ENCODE assay signal across 22 cellular contexts in the genomic region with DNA sequence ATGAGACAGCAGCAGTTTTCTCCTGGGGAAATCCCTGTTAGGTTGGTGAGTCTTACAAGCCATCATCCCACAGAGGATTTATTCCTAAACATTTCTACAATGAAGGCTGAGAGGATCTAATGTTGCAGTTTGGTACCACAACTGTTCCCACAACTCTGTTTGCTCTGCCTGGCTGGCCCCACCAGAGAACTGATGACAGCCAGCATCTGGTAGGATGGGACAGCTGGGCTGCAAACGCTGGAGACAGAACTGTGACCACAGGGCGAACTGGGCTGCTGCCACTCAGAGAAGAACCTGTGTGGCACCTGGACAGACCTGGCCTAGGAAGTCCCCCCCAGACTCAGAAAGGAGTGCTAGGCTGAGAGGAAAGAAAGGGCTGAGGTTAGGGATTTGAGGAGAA.
DNase-seq lines count a peak whose midpoint lies in the region; TF ChIP-seq lines count a peak whose summit lies in the region.
"Had no signal": no experiment of that assay in that cellular context is flagged by ENCODE, and none has a peak within 500 bp of the region (broad histone marks: within the 10 kb centered on the region; RNA-seq: fewer than 3 reads in every experiment).

No MANE protein-coding gene starts in this region.

- peak overlapping the region; percentile 54 for H3K27ac ChIP-seq in thymus (ENCODE audit: low read depth)
- H3K27ac ChIP-seq: BLaER1 had no signal

- 32% methylated on average over 2 of the region's 2 CpGs for WGBS in thymus

- peaks cover 9% of the 10 kb centered on the region for H3K27me3 Mint-ChIP-seq in nephron progenitor cell (ENCODE audit: low read depth, poor library complexity)
- H3K27me3 Mint-ChIP-seq: CD4-positive, CD25-positive, alpha-beta regulatory T cell had no signal

- no peak overlapping the region for H3K4me3 Mint-ChIP-seq in nephron progenitor cell
- H3K4me3 Mint-ChIP-seq: CD14-positive monocyte; CD4-positive, alpha-beta memory T cell; CD4-positive, CD25-positive, alpha-beta regulatory T cell; CD8-positive, alpha-beta memory T cell had no signal

- H3K4me1 Mint-ChIP-seq in nephron progenitor cell, result no peaks in the 10 kb centered on the region
- H3K4me1 Mint-ChIP-seq: CD14-positive monocyte; CD4-positive, alpha-beta memory T cell; CD4-positive, CD25-positive, alpha-beta regulatory T cell; CD8-positive, alpha-beta memory T cell had no signal

- peak overlapping the region; percentile 66 for H3K27ac Mint-ChIP-seq in nephron progenitor cell
- H3K27ac Mint-ChIP-seq: CD14-positive monocyte; CD4-positive, CD25-positive, alpha-beta regulatory T cell; CD8-positive, alpha-beta memory T cell had no signal

- H3K9me3 ChIP-seq in thymus (ENCODE audit: control insufficient read depth), result no peaks in the 10 kb centered on the region
- H3K9me3 ChIP-seq: BE2C had no signal

- peaks cover 11% of the 10 kb centered on the region for H3K36me3 Mint-ChIP-seq in nephron progenitor cell (ENCODE audit: low read depth)
- H3K36me3 Mint-ChIP-seq: CD14-positive monocyte; CD4-positive, alpha-beta memory T cell; CD4-positive, CD25-positive, alpha-beta regulatory T cell; CD8-positive, alpha-beta memory T cell had no signal

- H3K4me3 ChIP-seq in thymus (ENCODE audit: low read length), result no peak overlapping the region
- H3K4me3 ChIP-seq: BLaER1, GM12878 had no signal

- peaks cover 8% of the 10 kb centered on the region for H3K4me1 ChIP-seq in thymus (ENCODE audit: control insufficient read depth, insufficient read depth, low read length)
- H3K4me1 ChIP-seq: BE2C, BLaER1 had no signal

- DNase-seq in NCI-H2171 treated with DMSO at 0.1 percent for 48 hours (lab: John Stamatoyannopoulos, UW) (peak; percentile 20), NCI-H2171 (lab: John Stamatoyannopoulos, UW) (no peak), nephron progenitor cell (no peak), NCI-H128 (lab: John Stamatoyannopoulos, UW; ENCODE audit: unreplicated experiment) (no peak), NCI-H2196 treated with DMSO at 0.1 percent for 48 hours (lab: John Stamatoyannopoulos, UW; ENCODE audit: unreplicated experiment) (no peak)
- DNase-seq: 8988T; ACHN; BE2C; CD4-positive, alpha-beta memory T cell; CD4-positive, CD25-positive, alpha-beta regulatory T cell; CD8-positive, alpha-beta memory T cell; COR-L47; DMS153; DMS53; DMS79; DND-41; EL; GDM1 had no signal

- H3K27me3 ChIP-seq in thymus (ENCODE audit: control insufficient read depth, insufficient read depth), result no peaks in the 10 kb centered on the region
- H3K27me3 ChIP-seq: BE2C, BLaER1 had no signal

- H3K36me3 ChIP-seq in thymus (ENCODE audit: control insufficient read depth, insufficient read depth), result peaks cover 17% of the 10 kb centered on the region
- H3K36me3 ChIP-seq: BE2C, BLaER1 had no signal

- no peak for TF ChIP-seq CTCF in nephron progenitor cell (IDR thresholded peaks at IDR 0.05)

- H3K9me3 Mint-ChIP-seq in nephron progenitor cell, result peaks cover 12% of the 10 kb centered on the region
